9 cellular contexts compared by ENCODE assay signal in genomic region chr1:150548632-150549495, GRCh38. TPM values are rescaled to one million over a fixed set of nuclear protein-coding genes. Genes with fewer than 3 reads are reported as not detected.
A peak's percentile ranks its signal among the peaks of the same experiment; 100 is the strongest.
DNase-seq lines count a peak whose midpoint lies in the region; ATAC-seq and TF ChIP-seq lines count a peak whose summit lies in the region.
"Had no signal": no experiment of that assay in that cellular context is flagged by ENCODE, and none has a peak within 500 bp of the region (broad histone marks: within the 10 kb centered on the region; RNA-seq: fewer than 3 reads in every experiment).

TSS of gene ADAMTSL4 (plus strand) at chr1:150549408. CDS start at chr1:150552289, 2,881 bp downstream.

- H3K4me3 Mint-ChIP-seq in Caco-2 (ENCODE audit: unreplicated experiment): peak within 1 kb of the TSS; percentile 80
- H3K4me3 Mint-ChIP-seq in activated T-cell treated with anti-CD3 and anti-CD28 coated beads, Interleukin-2, amount 50 U/mL, for 4 hours: peak within 1 kb of the TSS; percentile 74
- H3K4me3 Mint-ChIP-seq in nephron: peak within 1 kb of the TSS; percentile 79 to 86 (median 84)

- peaks cover 22% of the 10 kb centered on the region for H3K4me1 Mint-ChIP-seq in Caco-2 (ENCODE audit: low read depth, unreplicated experiment)
- H3K4me1 Mint-ChIP-seq in activated T-cell treated with anti-CD3 and anti-CD28 coated beads, Interleukin-2, amount 50 U/mL, for 4 hours (ENCODE audit: low read depth): peaks cover 17% of the 10 kb centered on the region
- peaks cover 19% of the 10 kb centered on the region for H3K4me1 Mint-ChIP-seq in nephron

- TSS peak; percentile 34 for BruUV-seq in Caco-2 (replicated peaks; lab: Mats Ljungman, UMichigan)

- no peaks in the 10 kb centered on the region for H3K9me3 Mint-ChIP-seq in Caco-2 (ENCODE audit: unreplicated experiment)
- no peaks in the 10 kb centered on the region for H3K9me3 Mint-ChIP-seq in activated T-cell treated with anti-CD3 and anti-CD28 coated beads, Interleukin-2, amount 50 U/mL, for 4 hours
- no peaks in the 10 kb centered on the region for H3K9me3 Mint-ChIP-seq in nephron

- CTCF ChIA-PET in Caco-2 (lab: Charles Lee): interaction anchor here (1.0 to 1.7 kb wide), 3 partner anchors 11 to 16 kb away, joined by 3 to 11 read pairs (median 5); no protein-coding TSS in a partner anchor

- no peaks in the 10 kb centered on the region for H3K36me3 ChIP-seq in Caco-2 (ENCODE audit: control insufficient read depth, insufficient read depth, low read length)

- POLR2A ChIA-PET in Caco-2 (lab: Charles Lee): interaction anchor here (0.5 to 1.7 kb wide), 6 partner anchors 12 to 81 kb away, joined by 3 to 6 read pairs (median 4); partner anchors contain the start of genes ENSA and MCL1

- intact Hi-C loops in Caco-2 (cut with micrococcal nuclease; ENCODE audit: unreplicated experiment): loop anchor here (1.0 to 5.0 kb wide), 3 partner anchors 17 to 85 kb away; partner anchors contain the start of gene TARS2

- DNase-seq in Caco-2 (peak; percentile 74 to 85), NCI-H2171 treated with DMSO at 0.1 percent for 48 hours (lab: John Stamatoyannopoulos, UW) (peak; percentile 32), foreskin fibroblast (peak in 1 of 2 donors; percentile 93), NCI-H1436 treated with DMSO at 0.1 percent for 48 hours (lab: John Stamatoyannopoulos, UW) (no peak)
- no peak for DNase-seq in activated T-cell treated with anti-CD3 and anti-CD28 coated beads, Interleukin-2, amount 50 U/mL, for 4 hours

- ATAC-seq in GM21825 (IDR thresholded peaks at IDR 0.05; ENCODE audit: unreplicated experiment) (peak; percentile 51), HG02571 (IDR thresholded peaks at IDR 0.05; ENCODE audit: unreplicated experiment) (no peak)
- ATAC-seq in activated T-cell treated with anti-CD3 and anti-CD28 coated beads, Interleukin-2, amount 50 U/mL, for 4 hours: peak; percentile 82 to 87

- no peaks in the 10 kb centered on the region for H3K27me3 ChIP-seq in Caco-2 (replicated peaks; ENCODE audit: control insufficient read depth, insufficient read depth, low read length)

- TF ChIP-seq CTCF in Caco-2 (IDR thresholded peaks at IDR 0.05; ENCODE audit: insufficient read depth in 1 of 2, low read depth in 1 of 2, low read length in 1 of 2, severe bottlenecking in 1 of 2, unreplicated experiment in 1 of 2) (peak in 1 of 2 experiments; percentile 12), foreskin fibroblast (IDR thresholded peaks at IDR 0.05; ENCODE audit: low read depth, low read length) (no peak), nephron (IDR thresholded peaks at IDR 0.05; ENCODE audit: unreplicated experiment in 3 of 3) (peak in 1 of 3 experiments; percentile 31)

- H3K27me3 Mint-ChIP-seq in Caco-2 (ENCODE audit: insufficient read depth, unreplicated experiment) (no peaks in the 10 kb centered on the region), nephron (ENCODE audit: low read depth) (peaks cover 11% of the 10 kb centered on the region)
- H3K27me3 Mint-ChIP-seq in activated T-cell treated with anti-CD3 and anti-CD28 coated beads, Interleukin-2, amount 50 U/mL, for 4 hours (ENCODE audit: low read depth): peaks cover 35% of the 10 kb centered on the region

- H3K4me3 ChIP-seq in Caco-2 (ENCODE audit: low read depth, low read length): peak within 1 kb of the TSS; percentile 82
- peak within 1 kb of the TSS; percentile 56 to 70 for H3K4me3 ChIP-seq in foreskin fibroblast (ENCODE audit: low read depth in 1 of 2, low read length in 2 of 2)

- H3K4me1 ChIP-seq in Caco-2: peaks cover 44% of the 10 kb centered on the region

- H3K27ac Mint-ChIP-seq in Caco-2 (ENCODE audit: unreplicated experiment): peak within 1 kb of the TSS; percentile 92
- peak within 1 kb of the TSS in 2 of 3 experiments; percentile 66 to 73 for H3K27ac Mint-ChIP-seq in nephron

- H3K36me3 Mint-ChIP-seq in Caco-2 (ENCODE audit: insufficient read depth, unreplicated experiment): peaks cover 21% of the 10 kb centered on the region
- H3K36me3 Mint-ChIP-seq in activated T-cell treated with anti-CD3 and anti-CD28 coated beads, Interleukin-2, amount 50 U/mL, for 4 hours (ENCODE audit: insufficient read depth): no peaks in the 10 kb centered on the region
- no peaks in the 10 kb centered on the region for H3K36me3 Mint-ChIP-seq in nephron (ENCODE audit: low read depth)

- H3K9me3 ChIP-seq in Caco-2: no peaks in the 10 kb centered on the region

RNA-seq across cellular contexts. Expression of gene ADAMTSL4, which starts in this region (rescaled TPM):
- 16.1 and 17.6 TPM in 2 replicates for total RNA-seq in Caco-2 (2022)
- total RNA-seq in activated T-cell treated with anti-CD3 and anti-CD28 coated beads, Interleukin-2, amount 50 U/mL, for 4 hours: under 1 TPM; 0.19 to 0.34 (median 0.33) TPM
- total RNA-seq: activated CD8-positive, alpha-beta memory T cell treated with anti-CD3 and anti-CD28 coated beads for 36 hours had no signal

Comparison
In these comparisons a context has a peak if more than half of its experiments do, and no peak if none do; other contexts are left out.
1. RNA of gene ADAMTSL4 (total RNA-seq): 16.1 to 17.6 TPM in Caco-2; 0.19 to 0.34 TPM in activated T-cell treated with anti-CD3 and anti-CD28 coated beads, Interleukin-2, amount 50 U/mL, for 4 hours; every median in the first group is over 10 times any median in the second.
2. Peak in ATAC-seq in activated T-cell treated with anti-CD3 and anti-CD28 coated beads, Interleukin-2, amount 50 U/mL, for 4 hours; RNA of the gene not detected or under 1 TPM.
3. DNase-seq: peak in Caco-2 (2 of 2) and NCI-H2171 treated with DMSO at 0.1 percent for 48 hours (single experiment); none in activated T-cell treated with anti-CD3 and anti-CD28 coated beads, Interleukin-2, amount 50 U/mL, for 4 hours (single experiment) and NCI-H1436 treated with DMSO at 0.1 percent for 48 hours (single experiment).
4. Peak in every context shown above with its lines, with median percentiles within 50 percentile points of each other: H3K4me3 Mint-ChIP-seq.